ENCODE assay signal across 13 cellular contexts in genomic region chr11:115287266-115287665, GRCh38.
"Had no signal": no experiment of that assay in that cellular context is flagged by ENCODE, and none has a peak within 500 bp of the region (broad histone marks: within the 10 kb centered on the region; RNA-seq: fewer than 3 reads in every experiment).

No MANE protein-coding gene starts in this region.

- H3K27me3 ChIP-seq: right atrium auricular region, testis had no signal

- H3K36me3 ChIP-seq: right atrium auricular region had no signal

- H3K27ac ChIP-seq: right atrium auricular region, skin epidermis, testis had no signal

- H3K4me1 ChIP-seq: testis had no signal

- H3K9me3 ChIP-seq: right atrium auricular region, testis had no signal

- ATAC-seq: activated naive CD4-positive, alpha-beta T cell treated with anti-CD3 and anti-CD28 coated beads, Interleukin-2, amount 50 U/mL, for 72 hours; naive thymus-derived CD4-positive, alpha-beta T cell; stimulated activated naive CD8-positive, alpha-beta T cell treated with anti-CD3 and anti-CD28 coated beads, Interleukin-15, amount 100 ng/mL, for 72 hours had no signal

- H3K27ac Mint-ChIP-seq: activated naive CD4-positive, alpha-beta T cell treated with anti-CD3 and anti-CD28 coated beads, Interleukin-2, amount 50 U/mL, for 72 hours; activated T-helper 2 cell treated with anti-CD3 and anti-CD28 coated beads, Interferon-gamma antibody, Interleukin-2, Interleukin-4, amounts not matched to agents 10 μg/mL and 5 μg/mL and 100 μg/mL, durations not matched to agents 14 hours and 24 hours and 36 hours; naive thymus-derived CD4-positive, alpha-beta T cell; stimulated activated naive CD8-positive, alpha-beta T cell treated with anti-CD3 and anti-CD28 coated beads, Interleukin-15, amount 100 ng/mL, for 72 hours had no signal

- H3K4me3 Mint-ChIP-seq: naive thymus-derived CD4-positive, alpha-beta T cell; stimulated activated naive CD8-positive, alpha-beta T cell treated with anti-CD3 and anti-CD28 coated beads, Interleukin-15, amount 100 ng/mL, for 72 hours had no signal

- H3K4me1 Mint-ChIP-seq: naive thymus-derived CD4-positive, alpha-beta T cell; stimulated activated naive CD8-positive, alpha-beta T cell treated with anti-CD3 and anti-CD28 coated beads, Interleukin-15, amount 100 ng/mL, for 72 hours had no signal

- DNase-seq: activated CD4-positive, alpha-beta T cell treated with anti-CD3 and anti-CD28 coated beads, Interleukin-2, amount 50 U/mL, for 1 hour; activated T-cell treated with anti-CD3 and anti-CD28 coated beads for 4 hours; amniotic stem cell; naive thymus-derived CD4-positive, alpha-beta T cell; posterior cingulate gyrus; stimulated activated CD4-positive, alpha-beta T cell treated with anti-CD3 and anti-CD28 coated beads, Interleukin-4, amount 100 ng/mL, for 4 hours; stimulated activated naive CD8-positive, alpha-beta T cell treated with anti-CD3 and anti-CD28 coated beads, Interleukin-15, amount 100 ng/mL, for 72 hours; testis had no signal

- H3K36me3 Mint-ChIP-seq: activated naive CD4-positive, alpha-beta T cell treated with anti-CD3 and anti-CD28 coated beads, Interleukin-2, amount 50 U/mL, for 72 hours; naive thymus-derived CD4-positive, alpha-beta T cell had no signal

- H3K4me3 ChIP-seq: lung, right atrium auricular region, skin epidermis, testis had no signal

- H3K9me3 Mint-ChIP-seq: activated naive CD4-positive, alpha-beta T cell treated with anti-CD3 and anti-CD28 coated beads, Interleukin-2, amount 50 U/mL, for 72 hours; activated T-helper 2 cell treated with anti-CD3 and anti-CD28 coated beads, Interferon-gamma antibody, Interleukin-2, Interleukin-4, amounts not matched to agents 10 μg/mL and 5 μg/mL and 100 μg/mL, durations not matched to agents 14 hours and 24 hours and 36 hours; stimulated activated naive CD8-positive, alpha-beta T cell treated with anti-CD3 and anti-CD28 coated beads, Interleukin-15, amount 100 ng/mL, for 72 hours had no signal
